In the genomic region with DNA sequence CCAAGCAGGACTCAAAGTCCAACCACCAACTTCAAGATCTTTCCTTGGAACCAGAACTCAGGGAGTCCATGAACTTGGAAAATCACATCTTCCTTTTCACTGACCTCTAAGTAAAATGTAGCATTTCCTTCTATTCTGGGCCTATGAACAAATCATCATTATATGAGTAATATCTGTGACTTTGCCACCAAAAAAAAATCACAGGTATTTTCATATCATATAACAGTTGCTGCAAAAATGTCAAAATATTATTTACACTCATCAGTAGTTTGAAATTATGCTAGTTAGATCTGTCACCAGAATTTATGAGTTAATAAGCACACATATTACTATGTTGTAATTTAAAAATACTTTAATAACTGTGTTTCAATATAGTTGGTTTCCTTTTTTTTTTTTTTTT, we compare ENCODE assay signal across 9 cellular contexts. TPM values are rescaled to one million over a fixed set of nuclear protein-coding genes. Genes with fewer than 3 reads are reported as not detected.
DNase-seq lines count a peak whose midpoint lies in the region; FAIRE-seq and TF ChIP-seq lines count a peak whose summit lies in the region.
"Had no signal": no experiment of that assay in that cellular context is flagged by ENCODE, and none has a peak within 500 bp of the region (broad histone marks: within the 10 kb centered on the region; RNA-seq: fewer than 3 reads in every experiment).

No MANE protein-coding gene starts in this region.

- DNase-seq in dorsolateral prefrontal cortex (no peak), tibial artery (no peak), HTR-8/SVneo (ENCODE audit: insufficient read length, low spot score) (no peak), NCI-H146 (lab: John Stamatoyannopoulos, UW) (no peak), iPS-NIHi7 (ENCODE audit: extremely low spot score) (no peak)
- DNase-seq in effector CD8-positive, alpha-beta T cell (lab: John Stamatoyannopoulos, UW): no peak

- H3K4me3 ChIP-seq in OCI-LY3 (ENCODE audit: low read length): no peak overlapping the region
- no peak overlapping the region for H3K4me3 ChIP-seq in dorsolateral prefrontal cortex
- H3K4me3 ChIP-seq in muscle layer of duodenum (ENCODE audit: low read depth in 1 of 2, low read length in 2 of 2): peak overlapping the region in 1 of 2 donors; percentile 9
- H3K4me3 ChIP-seq in tibial artery: no peak overlapping the region
- H3K4me3 ChIP-seq: HAP-1 had no signal

- H3K9me3 ChIP-seq in OCI-LY3 (ENCODE audit: insufficient read depth, low read length): peaks cover 6% of the 10 kb centered on the region; the same call in 1 of the 2 replicates
- no peaks in the 10 kb centered on the region for H3K9me3 ChIP-seq in muscle layer of duodenum (ENCODE audit: control insufficient read depth in 1 of 2, low read length in 2 of 2)
- no peaks in the 10 kb centered on the region for H3K9me3 ChIP-seq in tibial artery

- no peaks in the 10 kb centered on the region for H3K27me3 ChIP-seq in OCI-LY3 (ENCODE audit: low read depth, low read length)
- H3K27me3 ChIP-seq in dorsolateral prefrontal cortex: no peaks in the 10 kb centered on the region
- H3K27me3 ChIP-seq in muscle layer of duodenum (ENCODE audit: low read depth, low read length): no peaks in the 10 kb centered on the region
- no peaks in the 10 kb centered on the region for H3K27me3 ChIP-seq in tibial artery

- peak overlapping the region; percentile 0; the same call in 1 of the 2 replicates for H3K9ac ChIP-seq in OCI-LY3 (ENCODE audit: low read length)

- H3K27ac ChIP-seq in OCI-LY3 (ENCODE audit: low read length) (0 out of 2 replicates have a peak overlapping the region, but pooled peaks have one; percentile 6), dorsolateral prefrontal cortex (peak overlapping the region in 58 of 59 donors; percentile 30 to 97 (median 92)), muscle layer of duodenum (ENCODE audit: low read length) (peak overlapping the region; percentile 92), tibial artery (peak overlapping the region; percentile 89 to 96)

- FAIRE-seq in HTR-8/SVneo (lab: Jason Lieb, UNC): no peak

- TF ChIP-seq CTCF in OCI-LY3 (IDR thresholded peaks at IDR 0.05; ENCODE audit: low read depth, low read length): no peak
- TF ChIP-seq CTCF in dorsolateral prefrontal cortex (IDR thresholded peaks at IDR 0.05 in 54 of 56, conservative IDR thresholded peaks at IDR 0.05 in 2 of 56; ENCODE audit: low read depth in 1 of 56, partially characterized antibody in 56 of 56): no peak
- TF ChIP-seq CTCF in tibial artery (IDR thresholded peaks at IDR 0.05): no peak

- H3K79me2 ChIP-seq in OCI-LY3 (ENCODE audit: low read length): peaks cover 31% of the 10 kb centered on the region

- peaks cover 81% of the 10 kb centered on the region for H3K4me1 ChIP-seq in OCI-LY3 (ENCODE audit: low read length)
- H3K4me1 ChIP-seq in muscle layer of duodenum (ENCODE audit: control insufficient read depth in 1 of 2, insufficient read depth in 2 of 2, low read length in 2 of 2): peaks cover 16 to 55% of the 10 kb centered on the region in 2 donors
- H3K4me1 ChIP-seq in tibial artery: peaks cover 8 to 88% (median 75%) of the 10 kb centered on the region in 4 donors

- intact Hi-C loops in dorsolateral prefrontal cortex (cut with DNase I): no loop called here
- intact Hi-C loops in tibial artery (cut with DNase I; ENCODE audit: low total_unique reads): no loop called here

- H3K36me3 ChIP-seq in OCI-LY3 (replicated peaks; ENCODE audit: low read depth, low read length) (peaks cover 8% of the 10 kb centered on the region), muscle layer of duodenum (ENCODE audit: control insufficient read depth in 1 of 2, insufficient read depth in 2 of 2, low read length in 2 of 2) (no peaks in the 10 kb centered on the region), tibial artery (no peaks in the 10 kb centered on the region)
- H3K36me3 ChIP-seq: HAP-1 had no signal

- no peaks in the 10 kb centered on the region for H4K20me1 ChIP-seq in OCI-LY3 (ENCODE audit: insufficient read depth, low read length)

- H2AFZ ChIP-seq in OCI-LY3 (ENCODE audit: low read depth, low read length): no peak overlapping the region

- peak overlapping the region; percentile 8 for H3K4me2 ChIP-seq in OCI-LY3 (ENCODE audit: low read length)

RNA-seq across cellular contexts. Expression of gene TLDC2, which starts 27.3 kb away (rescaled TPM):
- total RNA-seq in dorsolateral prefrontal cortex: under 1 TPM in 4 of 120 experiments, not detected in 116; 0.32 to 0.57 (median 0.38) TPM

Comparison
In these comparisons a context has a peak if more than half of its experiments do, and no peak if none do; other contexts are left out.
1. H3K27ac ChIP-seq: peak in every context shown above with its lines; median percentile 92 in tibial artery; 92 in dorsolateral prefrontal cortex; 92 in muscle layer of duodenum; 6 in OCI-LY3.